Comparison of ENCODE assay signal across 8 cellular contexts in genomic region chr18:5895886-5896740, GRCh38. TPM values are rescaled to one million over a fixed set of nuclear protein-coding genes. Genes with fewer than 3 reads are reported as not detected.
DNase-seq lines count a peak whose midpoint lies in the region; ATAC-seq lines count a peak whose summit lies in the region.

No MANE protein-coding gene starts in this region.

- DNase-seq in stimulated activated CD4-positive, alpha-beta T cell treated with anti-CD3 and anti-CD28 coated beads, Interleukin-4, amount 100 ng/mL, for 1 hour, result peak; percentile 7
- no peak for DNase-seq in stimulated activated CD4-positive, alpha-beta T cell treated with anti-CD3 and anti-CD28 coated beads, Interleukin-1b, Interleukin-23, amount 100 ng/mL, for 48 hours
- peak in 1 of 2 donors; percentile 6 for DNase-seq in activated T-cell treated with anti-CD3 and anti-CD28 coated beads, Interleukin-2, amount 50 U/mL, for 72 hours
- DNase-seq in skeletal muscle cell (ENCODE audit: low read depth) (no peak), NCI-H774 (lab: John Stamatoyannopoulos, UW) (no peak)
- DNase-seq in activated CD4-positive, alpha-beta memory T cell treated with anti-CD3 and anti-CD28 coated beads for 36 hours, result no peak
- DNase-seq in activated T-helper 1 cell treated with anti-CD3 and anti-CD28 coated beads, Interleukin-12 subunit alpha, Interleukin-12 subunit beta, Interleukin-2, Interleukin-4 antibody, amounts not matched to agents 30 ng/mL and 10 ng/mL and 1 ng/mL, durations not matched to agents 14 hours and 24 hours and 36 hours (ENCODE audit: low spot score), result no peak

- CTCF ChIA-PET in activated CD4-positive, alpha-beta memory T cell treated with anti-CD3 and anti-CD28 coated beads for 36 hours (lab: Charles Lee), result no interaction called here

- no peak overlapping the region for H3K27ac Mint-ChIP-seq in activated T-cell treated with anti-CD3 and anti-CD28 coated beads, Interleukin-2, amount 50 U/mL, for 72 hours
- no peak overlapping the region for H3K27ac Mint-ChIP-seq in activated CD4-positive, alpha-beta memory T cell treated with anti-CD3 and anti-CD28 coated beads for 36 hours
- H3K27ac Mint-ChIP-seq in activated T-helper 1 cell treated with anti-CD3 and anti-CD28 coated beads, Interleukin-12 subunit alpha, Interleukin-12 subunit beta, Interleukin-2, Interleukin-4 antibody, amounts not matched to agents 30 ng/mL and 10 ng/mL and 1 ng/mL, durations not matched to agents 14 hours and 24 hours and 36 hours, result no peak overlapping the region

- intact Hi-C loops in activated CD4-positive, alpha-beta memory T cell treated with anti-CD3 and anti-CD28 coated beads for 36 hours (cut with micrococcal nuclease), result loop anchor here (10.0 kb wide), 2 partner anchors 271 to 601 kb away; partner anchors contain the start of gene ZBTB14
- intact Hi-C loops in activated T-helper 1 cell treated with anti-CD3 and anti-CD28 coated beads, Interleukin-12 subunit alpha, Interleukin-12 subunit beta, Interleukin-2, Interleukin-4 antibody, amounts not matched to agents 30 ng/mL and 10 ng/mL and 1 ng/mL, durations not matched to agents 14 hours and 24 hours and 36 hours (cut with micrococcal nuclease), result loop anchor here (10.0 kb wide), 2 partner anchors 291 to 821 kb away; no protein-coding TSS in a partner anchor

- H3K36me3 Mint-ChIP-seq in activated T-cell treated with anti-CD3 and anti-CD28 coated beads, Interleukin-2, amount 50 U/mL, for 72 hours (ENCODE audit: insufficient read depth in 2 of 2), result no peaks in the 10 kb centered on the region
- no peaks in the 10 kb centered on the region for H3K36me3 Mint-ChIP-seq in activated CD4-positive, alpha-beta memory T cell treated with anti-CD3 and anti-CD28 coated beads for 36 hours
- H3K36me3 Mint-ChIP-seq in activated T-helper 1 cell treated with anti-CD3 and anti-CD28 coated beads, Interleukin-12 subunit alpha, Interleukin-12 subunit beta, Interleukin-2, Interleukin-4 antibody, amounts not matched to agents 30 ng/mL and 10 ng/mL and 1 ng/mL, durations not matched to agents 14 hours and 24 hours and 36 hours (ENCODE audit: low read depth), result peaks cover 1% of the 10 kb centered on the region

- peak overlapping the region; percentile 50 to 75 for H3K4me3 Mint-ChIP-seq in activated T-cell treated with anti-CD3 and anti-CD28 coated beads, Interleukin-2, amount 50 U/mL, for 72 hours
- H3K4me3 Mint-ChIP-seq in activated CD4-positive, alpha-beta memory T cell treated with anti-CD3 and anti-CD28 coated beads for 36 hours, result no peak overlapping the region
- H3K4me3 Mint-ChIP-seq in activated T-helper 1 cell treated with anti-CD3 and anti-CD28 coated beads, Interleukin-12 subunit alpha, Interleukin-12 subunit beta, Interleukin-2, Interleukin-4 antibody, amounts not matched to agents 30 ng/mL and 10 ng/mL and 1 ng/mL, durations not matched to agents 14 hours and 24 hours and 36 hours, result no peak overlapping the region

- peak overlapping the region; percentile 91; the same call in 1 of the 2 replicates for H3K9ac ChIP-seq in iPS-20b (ENCODE audit: low read depth, low read length)

- peak overlapping the region; percentile 74 for H3K27ac ChIP-seq in iPS-20b (ENCODE audit: low read length)

- peaks cover 50% of the 10 kb centered on the region for H3K27me3 ChIP-seq in iPS-20b (ENCODE audit: insufficient read depth, low read length)

- H3K4me1 ChIP-seq in iPS-20b (ENCODE audit: insufficient read depth, low read length), result peaks cover 22% of the 10 kb centered on the region; the same call in 1 of the 2 replicates

- no peaks in the 10 kb centered on the region for H3K9me3 ChIP-seq in iPS-20b (ENCODE audit: insufficient read depth, low read depth, low read length)

- H3K36me3 ChIP-seq in iPS-20b (ENCODE audit: insufficient read depth, low read depth, low read length), result no peaks in the 10 kb centered on the region

- peak; percentile 22 to 42 for ATAC-seq in activated T-cell treated with anti-CD3 and anti-CD28 coated beads, Interleukin-2, amount 50 U/mL, for 72 hours (replicated peaks in 1 of 2)

- peak overlapping the region; percentile 87 for H3K4me3 ChIP-seq in iPS-20b (ENCODE audit: low read length)
- peak overlapping the region; percentile 42 for H3K4me3 ChIP-seq in skeletal muscle cell (ENCODE audit: low read depth, low read length)

- POLR2A ChIA-PET in activated CD4-positive, alpha-beta memory T cell treated with anti-CD3 and anti-CD28 coated beads for 36 hours (lab: Charles Lee), result no interaction called here

- no peaks in the 10 kb centered on the region for H3K9me3 Mint-ChIP-seq in activated T-cell treated with anti-CD3 and anti-CD28 coated beads, Interleukin-2, amount 50 U/mL, for 72 hours
- no peaks in the 10 kb centered on the region for H3K9me3 Mint-ChIP-seq in activated CD4-positive, alpha-beta memory T cell treated with anti-CD3 and anti-CD28 coated beads for 36 hours
- H3K9me3 Mint-ChIP-seq in activated T-helper 1 cell treated with anti-CD3 and anti-CD28 coated beads, Interleukin-12 subunit alpha, Interleukin-12 subunit beta, Interleukin-2, Interleukin-4 antibody, amounts not matched to agents 30 ng/mL and 10 ng/mL and 1 ng/mL, durations not matched to agents 14 hours and 24 hours and 36 hours, result no peaks in the 10 kb centered on the region

- peaks cover 88% of the 10 kb centered on the region for H3K27me3 Mint-ChIP-seq in activated T-cell treated with anti-CD3 and anti-CD28 coated beads, Interleukin-2, amount 50 U/mL, for 72 hours (ENCODE audit: low read depth)
- H3K27me3 Mint-ChIP-seq in activated CD4-positive, alpha-beta memory T cell treated with anti-CD3 and anti-CD28 coated beads for 36 hours, result peaks cover 56% of the 10 kb centered on the region
- H3K27me3 Mint-ChIP-seq in activated T-helper 1 cell treated with anti-CD3 and anti-CD28 coated beads, Interleukin-12 subunit alpha, Interleukin-12 subunit beta, Interleukin-2, Interleukin-4 antibody, amounts not matched to agents 30 ng/mL and 10 ng/mL and 1 ng/mL, durations not matched to agents 14 hours and 24 hours and 36 hours (ENCODE audit: insufficient read depth), result peaks cover 64% of the 10 kb centered on the region

- H3K4me1 Mint-ChIP-seq in activated T-cell treated with anti-CD3 and anti-CD28 coated beads, Interleukin-2, amount 50 U/mL, for 72 hours (ENCODE audit: low read depth), result no peaks in the 10 kb centered on the region
- H3K4me1 Mint-ChIP-seq in activated CD4-positive, alpha-beta memory T cell treated with anti-CD3 and anti-CD28 coated beads for 36 hours (ENCODE audit: low read depth), result peaks cover 9% of the 10 kb centered on the region
- no peaks in the 10 kb centered on the region for H3K4me1 Mint-ChIP-seq in activated T-helper 1 cell treated with anti-CD3 and anti-CD28 coated beads, Interleukin-12 subunit alpha, Interleukin-12 subunit beta, Interleukin-2, Interleukin-4 antibody, amounts not matched to agents 30 ng/mL and 10 ng/mL and 1 ng/mL, durations not matched to agents 14 hours and 24 hours and 36 hours (ENCODE audit: low read depth)

RNA-seq across cellular contexts. Expression of gene TMEM200C, which starts 0.8 kb away (rescaled TPM):
- not detected for total RNA-seq in activated T-cell treated with anti-CD3 and anti-CD28 coated beads, Interleukin-2, amount 50 U/mL, for 72 hours
- not detected for total RNA-seq in activated CD4-positive, alpha-beta memory T cell treated with anti-CD3 and anti-CD28 coated beads for 36 hours
- 0.07 TPM in 1 of 2 replicates, not detected in the other for total RNA-seq in activated T-helper 1 cell treated with anti-CD3 and anti-CD28 coated beads, Interleukin-12 subunit alpha, Interleukin-12 subunit beta, Interleukin-2, Interleukin-4 antibody, amounts not matched to agents 30 ng/mL and 10 ng/mL and 1 ng/mL, durations not matched to agents 14 hours and 24 hours and 36 hours

Comparison
In these comparisons a context has a peak if more than half of its experiments do, and no peak if none do; other contexts are left out.
1. H3K4me3 Mint-ChIP-seq: peak in activated T-cell treated with anti-CD3 and anti-CD28 coated beads, Interleukin-2, amount 50 U/mL, for 72 hours (2 of 2); none in activated CD4-positive, alpha-beta memory T cell treated with anti-CD3 and anti-CD28 coated beads for 36 hours (single experiment) and activated T-helper 1 cell treated with anti-CD3 and anti-CD28 coated beads, Interleukin-12 subunit alpha, Interleukin-12 subunit beta, Interleukin-2, Interleukin-4 antibody, amounts not matched to agents 30 ng/mL and 10 ng/mL and 1 ng/mL, durations not matched to agents 14 hours and 24 hours and 36 hours (single experiment).